1 cellular context compared by ENCODE assay signal in the genomic region with DNA sequence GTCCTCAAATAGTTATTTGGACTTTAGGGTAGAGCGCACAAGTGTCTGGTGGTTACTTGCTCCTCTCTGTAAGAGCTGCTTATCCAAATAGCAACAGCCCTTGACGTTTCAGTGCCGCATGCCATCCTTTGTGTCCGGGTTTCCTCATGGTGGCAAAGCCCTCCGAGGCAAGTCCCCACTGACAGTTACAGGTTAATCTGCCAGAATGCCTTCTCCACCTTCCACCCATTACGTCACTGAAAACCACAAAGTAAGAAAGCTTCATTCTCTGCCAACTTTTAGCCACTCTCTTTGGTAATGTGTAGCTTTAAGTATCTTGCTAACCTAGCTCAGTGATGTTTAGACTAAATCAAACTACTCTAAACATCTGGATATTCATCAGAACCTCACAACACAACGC.
TF ChIP-seq lines count a peak whose summit lies in the region.

No MANE protein-coding gene starts in this region.

TF ChIP-seq in WTC11, 78 proteins besides CTCF, POLR2A, EP300 and RAD21 (continued from another document):
- TF ChIP-seq, protein P1, sequence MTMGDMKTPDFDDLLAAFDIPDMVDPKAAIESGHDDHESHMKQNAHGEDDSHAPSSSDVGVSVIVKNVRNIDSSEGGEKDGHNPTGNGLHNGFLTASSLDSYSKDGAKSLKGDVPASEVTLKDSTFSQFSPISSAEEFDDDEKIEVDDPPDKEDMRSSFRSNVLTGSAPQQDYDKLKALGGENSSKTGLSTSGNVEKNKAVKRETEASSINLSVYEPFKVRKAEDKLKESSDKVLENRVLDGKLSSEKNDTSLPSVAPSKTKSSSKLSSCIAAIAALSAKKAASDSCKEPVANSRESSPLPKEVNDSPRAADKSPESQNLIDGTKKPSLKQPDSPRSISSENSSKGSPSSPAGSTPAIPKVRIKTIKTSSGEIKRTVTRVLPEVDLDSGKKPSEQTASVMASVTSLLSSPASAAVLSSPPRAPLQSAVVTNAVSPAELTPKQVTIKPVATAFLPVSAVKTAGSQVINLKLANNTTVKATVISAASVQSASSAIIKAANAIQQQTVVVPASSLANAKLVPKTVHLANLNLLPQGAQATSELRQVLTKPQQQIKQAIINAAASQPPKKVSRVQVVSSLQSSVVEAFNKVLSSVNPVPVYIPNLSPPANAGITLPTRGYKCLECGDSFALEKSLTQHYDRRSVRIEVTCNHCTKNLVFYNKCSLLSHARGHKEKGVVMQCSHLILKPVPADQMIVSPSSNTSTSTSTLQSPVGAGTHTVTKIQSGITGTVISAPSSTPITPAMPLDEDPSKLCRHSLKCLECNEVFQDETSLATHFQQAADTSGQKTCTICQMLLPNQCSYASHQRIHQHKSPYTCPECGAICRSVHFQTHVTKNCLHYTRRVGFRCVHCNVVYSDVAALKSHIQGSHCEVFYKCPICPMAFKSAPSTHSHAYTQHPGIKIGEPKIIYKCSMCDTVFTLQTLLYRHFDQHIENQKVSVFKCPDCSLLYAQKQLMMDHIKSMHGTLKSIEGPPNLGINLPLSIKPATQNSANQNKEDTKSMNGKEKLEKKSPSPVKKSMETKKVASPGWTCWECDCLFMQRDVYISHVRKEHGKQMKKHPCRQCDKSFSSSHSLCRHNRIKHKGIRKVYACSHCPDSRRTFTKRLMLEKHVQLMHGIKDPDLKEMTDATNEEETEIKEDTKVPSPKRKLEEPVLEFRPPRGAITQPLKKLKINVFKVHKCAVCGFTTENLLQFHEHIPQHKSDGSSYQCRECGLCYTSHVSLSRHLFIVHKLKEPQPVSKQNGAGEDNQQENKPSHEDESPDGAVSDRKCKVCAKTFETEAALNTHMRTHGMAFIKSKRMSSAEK (CRISPR knock-in tag; IDR thresholded peaks at IDR 0.05; ENCODE audit: borderline replicate concordance): no peak
